ENCODE assay signal across 8 cellular contexts in the genomic region with DNA sequence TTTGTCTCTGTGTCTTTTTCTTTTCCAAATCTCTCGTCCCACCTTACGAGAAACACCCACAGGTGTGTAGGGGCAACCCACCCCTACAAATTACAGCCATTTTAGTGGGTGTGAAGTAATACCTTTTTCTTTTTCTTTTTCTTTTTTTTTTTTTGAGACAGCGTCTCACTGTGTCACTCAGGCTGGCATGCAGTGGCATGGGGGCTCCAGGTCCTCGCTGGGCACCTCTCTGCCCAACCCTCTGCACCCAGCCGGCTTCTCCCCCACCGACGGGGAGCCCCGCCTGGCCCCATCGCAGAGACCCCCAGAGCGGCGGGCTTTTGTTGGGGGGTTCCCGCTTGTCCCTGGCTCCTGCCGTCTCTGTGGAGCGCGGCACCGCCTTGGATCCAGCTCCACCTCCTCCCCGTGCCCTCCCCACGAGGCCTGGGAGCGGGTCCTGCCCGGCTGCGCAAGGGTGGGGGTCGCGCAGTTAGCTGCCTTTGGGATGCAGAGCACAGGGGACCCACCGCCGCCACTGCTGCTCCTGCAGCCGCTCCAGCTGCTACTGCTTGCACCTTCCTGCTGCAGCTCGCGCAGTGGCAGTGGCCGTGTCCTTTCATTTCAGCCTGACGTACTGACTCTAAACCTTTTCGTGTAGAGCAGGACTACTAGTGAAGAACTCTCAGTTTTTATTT. TPM values are rescaled to one million over a fixed set of nuclear protein-coding genes. Genes with fewer than 3 reads are reported as not detected.
DNase-seq lines count a peak whose midpoint lies in the region; ATAC-seq and TF ChIP-seq lines count a peak whose summit lies in the region.

No MANE protein-coding gene starts in this region.

- no peaks in the 10 kb centered on the region for H3K4me1 ChIP-seq in parathyroid adenoma

- no peaks in the 10 kb centered on the region for H3K36me3 ChIP-seq in parathyroid adenoma (ENCODE audit: control insufficient read depth, insufficient read depth, low read length)

- no peak overlapping the region for H3K9ac ChIP-seq in parathyroid adenoma

- no peaks in the 10 kb centered on the region for H3K9me3 ChIP-seq in parathyroid adenoma (ENCODE audit: control insufficient read depth, low read length)

- peak overlapping the region; percentile 64 for H3K4me3 ChIP-seq in fibroblast of the aortic adventitia (ENCODE audit: low read depth, low read length)
- H3K4me3 ChIP-seq in parathyroid adenoma (ENCODE audit: low read depth, low read length): no peak overlapping the region

- H3K79me2 ChIP-seq in parathyroid adenoma: no peaks in the 10 kb centered on the region

- peak; percentile 65 for DNase-seq in activated CD8-positive, alpha-beta memory T cell treated with anti-CD3 and anti-CD28 coated beads, Interleukin-2, amount 50 U/mL, for 48 hours
- DNase-seq in fibroblast of the aortic adventitia (ENCODE audit: low read depth) (peak; percentile 4), NCI-H446 (lab: John Stamatoyannopoulos, UW) (no peak), HT-29 (ENCODE audit: low spot score) (no peak)

- ATAC-seq in GM19023 (IDR thresholded peaks at IDR 0.05; ENCODE audit: unreplicated experiment) (peak; percentile 87), HG03432 (IDR thresholded peaks at IDR 0.05; ENCODE audit: unreplicated experiment) (peak; percentile 70), HG03378 (IDR thresholded peaks at IDR 0.05; ENCODE audit: unreplicated experiment) (no peak)

- TF ChIP-seq CTCF in fibroblast of the aortic adventitia (IDR thresholded peaks at IDR 0.05; ENCODE audit: insufficient read depth, low read length) (no peak), parathyroid adenoma (IDR thresholded peaks at IDR 0.05) (no peak)

- H3K27me3 ChIP-seq in parathyroid adenoma (ENCODE audit: control insufficient read depth, insufficient read depth, low read length): no peaks in the 10 kb centered on the region

- peak overlapping the region; percentile 66 for H2AFZ ChIP-seq in parathyroid adenoma

- H3K4me2 ChIP-seq in parathyroid adenoma (ENCODE audit: low read length): peak overlapping the region; percentile 45

- H3K27ac ChIP-seq in parathyroid adenoma: no peak overlapping the region

RNA-seq across cellular contexts. Expression of gene NVL, which starts 10.9 kb away (rescaled TPM):
- total RNA-seq in fibroblast of the aortic adventitia (ENCODE audit: low replicate concordance): 27.6 and 27.7 TPM in 2 replicates
- 9.1 and 12.2 TPM in 2 replicates for total RNA-seq in HT-29 (2014; rRNA removed; shearing (Covaris generic))

RNA-seq across cellular contexts. Expression of gene CNIH4, which starts 15.8 kb away (rescaled TPM):
- total RNA-seq in fibroblast of the aortic adventitia (ENCODE audit: low replicate concordance): 50.1 and 86.5 TPM in 2 replicates
- 34.5 and 34.7 TPM in 2 replicates for total RNA-seq in HT-29 (2014; rRNA removed; shearing (Covaris generic))

Comparison
In these comparisons a context has a peak if more than half of its experiments do, and no peak if none do; other contexts are left out.
1. DNase-seq: peak in activated CD8-positive, alpha-beta memory T cell treated with anti-CD3 and anti-CD28 coated beads, Interleukin-2, amount 50 U/mL, for 48 hours (single experiment) and fibroblast of the aortic adventitia (single experiment); none in NCI-H446 (0 of 2) and HT-29 (single experiment).